8 cellular contexts compared by ENCODE assay signal in the genomic region with DNA sequence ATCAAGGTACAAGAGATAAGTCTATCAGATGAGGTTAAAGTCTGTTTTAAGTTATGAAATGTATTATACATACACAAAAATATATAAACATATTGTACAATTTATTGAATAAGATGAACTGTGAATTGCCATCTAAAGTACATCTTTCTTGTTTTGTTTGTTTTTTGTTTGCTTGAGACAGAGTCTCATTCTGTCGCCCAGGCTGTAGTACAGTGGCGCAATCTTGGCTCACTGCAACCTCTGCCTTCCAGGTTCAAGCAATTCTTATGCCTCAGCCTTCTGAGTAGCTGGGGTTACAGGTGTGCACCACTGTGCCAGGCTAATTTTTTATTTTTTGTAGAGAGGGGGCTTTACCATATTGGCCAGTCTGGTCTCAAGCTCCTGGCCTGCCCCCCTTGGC.
"Had no signal": no experiment of that assay in that cellular context is flagged by ENCODE, and none has a peak within 500 bp of the region (broad histone marks: within the 10 kb centered on the region; RNA-seq: fewer than 3 reads in every experiment).

No MANE protein-coding gene starts in this region.

- H2AFZ ChIP-seq: GM23338 had no signal

- H3K4me2 ChIP-seq: GM23338 had no signal

- H3K27ac Mint-ChIP-seq: GM23338, H9 had no signal

- DNase-seq: H9, HCEC 1CT, IMR-90 had no signal

- ATAC-seq: GM23338, K562 had no signal

- H3K9me3 Mint-ChIP-seq: GM23338 had no signal

- H3K4me3 ChIP-seq: GM23338, K562 had no signal

- H3K4me3 Mint-ChIP-seq: GM23338, H9 had no signal

- FAIRE-seq: H1, H54, HTR-8/SVneo, K562 had no signal

- H3K4me1 Mint-ChIP-seq: GM23338, H9 had no signal
